In the genomic region with DNA sequence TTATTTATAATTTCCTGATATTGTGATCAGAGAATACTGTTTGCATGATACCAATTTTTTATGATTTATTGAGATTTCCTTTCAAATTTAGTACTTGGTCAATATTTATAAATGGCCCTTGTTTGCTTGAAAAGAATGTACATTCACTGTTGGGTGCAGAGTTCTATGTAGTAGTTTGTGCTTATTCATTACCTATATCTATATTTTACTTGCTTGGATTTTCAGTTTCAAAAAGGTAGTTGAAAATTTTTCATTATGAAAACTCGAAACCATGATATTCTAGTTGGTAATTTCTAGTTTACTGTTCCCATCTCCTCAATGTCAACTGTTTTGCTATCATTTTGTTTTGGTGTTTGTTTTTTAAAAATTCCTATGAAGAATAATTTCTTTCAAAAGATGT, we compare ENCODE assay signal across 18 cellular contexts.
"Had no signal": no experiment of that assay in that cellular context is flagged by ENCODE, and none has a peak within 500 bp of the region (broad histone marks: within the 10 kb centered on the region; RNA-seq: fewer than 3 reads in every experiment).

No MANE protein-coding gene starts in this region.

- DNase-seq: activated CD4-positive, alpha-beta T cell treated with anti-CD3 and anti-CD28 coated beads for 1 hour; activated CD8-positive, alpha-beta memory T cell treated with anti-CD3 and anti-CD28 coated beads for 24 hours; activated CD8-positive, alpha-beta memory T cell treated with anti-CD3 and anti-CD28 coated beads, Interleukin-2, amount 50 U/mL, for 48 hours; activated effector memory CD4-positive, alpha-beta T cell treated with Interleukin-2 at 50 U/mL for 16 hours; activated naive CD4-positive, alpha-beta T cell treated with anti-CD3 and anti-CD28 coated beads, Interleukin-2, amount 50 U/mL, for 16 hours; activated T-cell treated with anti-CD3 and anti-CD28 coated beads, Interleukin-2, amount 50 U/mL, for 48 hours; colonic mucosa; erythroblast; gastrocnemius medialis; heart right ventricle; kidney glomerular epithelial cell; left ventricle myocardium inferior; occipital lobe; retina; stimulated activated naive B cell treated with anti-CD40 and anti-IgM and Interleukin-4, amounts not matched to agents 10 μg/mL and 1 μg/mL and 100 μg/mL, for 72 hours; thyroid gland; WERI-Rb-1 had no signal

- H3K4me1 ChIP-seq: ascending aorta, colonic mucosa, gastrocnemius medialis, heart right ventricle, left ventricle myocardium inferior, thyroid gland had no signal

- H3K36me3 ChIP-seq: ascending aorta, colonic mucosa, gastrocnemius medialis, heart right ventricle, left ventricle myocardium inferior, thyroid gland, WERI-Rb-1 had no signal

- H3K9me3 ChIP-seq: colonic mucosa, gastrocnemius medialis, thyroid gland had no signal

- H3K27me3 ChIP-seq: ascending aorta, colonic mucosa, gastrocnemius medialis, heart right ventricle, thyroid gland had no signal

- H3K27ac ChIP-seq: ascending aorta, colonic mucosa, gastrocnemius medialis, heart right ventricle, left ventricle myocardium inferior, thyroid gland, WERI-Rb-1 had no signal

- ATAC-seq: gastrocnemius medialis; heart right ventricle; stimulated activated naive B cell treated with anti-CD40 and anti-IgM and Interleukin-4, amounts not matched to agents 10 μg/mL and 1 μg/mL and 100 μg/mL, for 72 hours had no signal

- H3K4me3 ChIP-seq: ascending aorta, colonic mucosa, gastrocnemius medialis, heart right ventricle, left ventricle myocardium inferior, thyroid gland had no signal
